In genomic region chr2:96703021-96703751, GRCh38 we compare ENCODE assay signal across 1 cellular context.
A peak's percentile ranks its signal among the peaks of the same experiment; 100 is the strongest.
TF ChIP-seq lines count a peak whose summit lies in the region.

No MANE protein-coding gene starts in this region.

TF ChIP-seq in HepG2, 621 proteins besides CTCF, POLR2A, EP300 and RAD21:
- TF ChIP-seq, protein P1, sequence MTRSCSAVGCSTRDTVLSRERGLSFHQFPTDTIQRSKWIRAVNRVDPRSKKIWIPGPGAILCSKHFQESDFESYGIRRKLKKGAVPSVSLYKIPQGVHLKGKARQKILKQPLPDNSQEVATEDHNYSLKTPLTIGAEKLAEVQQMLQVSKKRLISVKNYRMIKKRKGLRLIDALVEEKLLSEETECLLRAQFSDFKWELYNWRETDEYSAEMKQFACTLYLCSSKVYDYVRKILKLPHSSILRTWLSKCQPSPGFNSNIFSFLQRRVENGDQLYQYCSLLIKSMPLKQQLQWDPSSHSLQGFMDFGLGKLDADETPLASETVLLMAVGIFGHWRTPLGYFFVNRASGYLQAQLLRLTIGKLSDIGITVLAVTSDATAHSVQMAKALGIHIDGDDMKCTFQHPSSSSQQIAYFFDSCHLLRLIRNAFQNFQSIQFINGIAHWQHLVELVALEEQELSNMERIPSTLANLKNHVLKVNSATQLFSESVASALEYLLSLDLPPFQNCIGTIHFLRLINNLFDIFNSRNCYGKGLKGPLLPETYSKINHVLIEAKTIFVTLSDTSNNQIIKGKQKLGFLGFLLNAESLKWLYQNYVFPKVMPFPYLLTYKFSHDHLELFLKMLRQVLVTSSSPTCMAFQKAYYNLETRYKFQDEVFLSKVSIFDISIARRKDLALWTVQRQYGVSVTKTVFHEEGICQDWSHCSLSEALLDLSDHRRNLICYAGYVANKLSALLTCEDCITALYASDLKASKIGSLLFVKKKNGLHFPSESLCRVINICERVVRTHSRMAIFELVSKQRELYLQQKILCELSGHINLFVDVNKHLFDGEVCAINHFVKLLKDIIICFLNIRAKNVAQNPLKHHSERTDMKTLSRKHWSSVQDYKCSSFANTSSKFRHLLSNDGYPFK (CRISPR knock-in tag; IDR thresholded peaks at IDR 0.05; ENCODE audit: borderline replicate concordance), result 0 out of 2 replicates have a peak, but pooled peaks have one; percentile 18
- TF ChIP-seq TBX2 (CRISPR knock-in tag; IDR thresholded peaks at IDR 0.05; ENCODE audit: borderline replicate concordance) (no peak), DDIT3 (CRISPR knock-in tag; IDR thresholded peaks at IDR 0.05) (no peak), ZNF737 (CRISPR knock-in tag; IDR thresholded peaks at IDR 0.05; ENCODE audit: borderline replicate concordance) (0 out of 2 replicates have a peak, but pooled peaks have one; percentile 25), MXI1 (IDR thresholded peaks at IDR 0.05; ENCODE audit: borderline replicate concordance, low read depth, low read length) (no peak), RBM22 (optimal IDR thresholded peaks at IDR 0.05; ENCODE audit: low read length) (no peak)
- TF ChIP-seq, protein P2, sequence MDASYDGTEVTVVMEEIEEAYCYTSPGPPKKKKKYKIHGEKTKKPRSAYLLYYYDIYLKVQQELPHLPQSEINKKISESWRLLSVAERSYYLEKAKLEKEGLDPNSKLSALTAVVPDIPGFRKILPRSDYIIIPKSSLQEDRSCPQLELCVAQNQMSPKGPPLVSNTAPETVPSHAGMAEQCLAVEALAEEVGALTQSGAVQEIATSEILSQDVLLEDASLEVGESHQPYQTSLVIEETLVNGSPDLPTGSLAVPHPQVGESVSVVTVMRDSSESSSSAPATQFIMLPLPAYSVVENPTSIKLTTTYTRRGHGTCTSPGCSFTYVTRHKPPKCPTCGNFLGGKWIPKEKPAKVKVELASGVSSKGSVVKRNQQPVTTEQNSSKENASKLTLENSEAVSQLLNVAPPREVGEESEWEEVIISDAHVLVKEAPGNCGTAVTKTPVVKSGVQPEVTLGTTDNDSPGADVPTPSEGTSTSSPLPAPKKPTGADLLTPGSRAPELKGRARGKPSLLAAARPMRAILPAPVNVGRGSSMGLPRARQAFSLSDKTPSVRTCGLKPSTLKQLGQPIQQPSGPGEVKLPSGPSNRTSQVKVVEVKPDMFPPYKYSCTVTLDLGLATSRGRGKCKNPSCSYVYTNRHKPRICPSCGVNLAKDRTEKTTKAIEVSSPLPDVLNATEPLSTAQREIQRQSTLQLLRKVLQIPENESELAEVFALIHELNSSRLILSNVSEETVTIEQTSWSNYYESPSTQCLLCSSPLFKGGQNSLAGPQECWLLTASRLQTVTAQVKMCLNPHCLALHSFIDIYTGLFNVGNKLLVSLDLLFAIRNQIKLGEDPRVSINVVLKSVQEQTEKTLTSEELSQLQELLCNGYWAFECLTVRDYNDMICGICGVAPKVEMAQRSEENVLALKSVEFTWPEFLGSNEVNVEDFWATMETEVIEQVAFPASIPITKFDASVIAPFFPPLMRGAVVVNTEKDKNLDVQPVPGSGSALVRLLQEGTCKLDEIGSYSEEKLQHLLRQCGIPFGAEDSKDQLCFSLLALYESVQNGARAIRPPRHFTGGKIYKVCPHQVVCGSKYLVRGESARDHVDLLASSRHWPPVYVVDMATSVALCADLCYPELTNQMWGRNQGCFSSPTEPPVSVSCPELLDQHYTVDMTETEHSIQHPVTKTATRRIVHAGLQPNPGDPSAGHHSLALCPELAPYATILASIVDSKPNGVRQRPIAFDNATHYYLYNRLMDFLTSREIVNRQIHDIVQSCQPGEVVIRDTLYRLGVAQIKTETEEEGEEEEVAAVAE (CRISPR knock-in tag; IDR thresholded peaks at IDR 0.05; ENCODE audit: borderline replicate concordance), result no peak
TF ChIP-seq in HepG2: peak in this region for 2.
